ENCODE assay signal across 10 cellular contexts in the genomic region with DNA sequence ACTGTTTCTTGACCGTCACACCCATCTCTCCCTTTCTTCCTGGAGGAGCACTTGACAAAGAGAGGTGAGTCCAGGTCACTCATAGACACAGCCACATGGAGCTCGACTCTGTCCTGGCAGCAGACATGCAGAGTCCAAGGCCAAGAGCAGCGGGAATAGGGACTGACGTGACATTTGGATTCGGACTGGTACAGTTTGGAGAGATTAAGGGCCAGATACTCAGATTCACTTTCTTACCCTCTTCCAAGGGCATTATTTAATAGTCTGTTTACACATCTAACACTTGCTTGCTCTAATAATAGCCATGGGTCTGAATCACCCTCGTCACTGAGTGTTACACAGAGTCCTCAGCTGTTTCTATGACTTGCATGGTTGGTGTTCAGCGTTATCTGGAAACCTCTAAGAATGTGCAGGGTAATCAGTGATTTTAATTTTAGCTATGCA. TPM values are rescaled to one million over a fixed set of nuclear protein-coding genes. Genes with fewer than 3 reads are reported as not detected.
DNase-seq lines count a peak whose midpoint lies in the region; ATAC-seq and TF ChIP-seq lines count a peak whose summit lies in the region.
"Had no signal": no experiment of that assay in that cellular context is flagged by ENCODE, and none has a peak within 500 bp of the region (broad histone marks: within the 10 kb centered on the region; RNA-seq: fewer than 3 reads in every experiment).

No MANE protein-coding gene starts in this region.

- H2AK9ac ChIP-seq in IMR-90 (replicated peaks; ENCODE audit: low read depth, low read length, poor library complexity) = no peak overlapping the region

- H4K20me1 ChIP-seq in IMR-90 (ENCODE audit: insufficient read depth, low read length) = no peaks in the 10 kb centered on the region

- ATAC-seq in IMR-90 (ENCODE audit: low read depth) = peak; percentile 92
- ATAC-seq in upper lobe of left lung (ENCODE audit: low FRiP score in 2 of 2) = peak; percentile 78 to 92
- ATAC-seq: left lobe of liver had no signal

- TF ChIP-seq POLR2A in IMR-90 (IDR thresholded peaks at IDR 0.05; ENCODE audit: low read depth, low read length) (no peak), upper lobe of left lung (IDR thresholded peaks at IDR 0.05) (no peak)

- H3K4ac ChIP-seq in IMR-90 (ENCODE audit: low read depth, low read length) = peak overlapping the region; percentile 54

- peak overlapping the region; percentile 67 for H3K27ac Mint-ChIP-seq in chondrocyte (ENCODE audit: unreplicated experiment)
- no peak overlapping the region for H3K27ac Mint-ChIP-seq in activated T-helper 2 cell treated with anti-CD3 and anti-CD28 coated beads, Interferon-gamma antibody, Interleukin-2, Interleukin-4, amounts not matched to agents 10 μg/mL and 5 μg/mL and 100 μg/mL, durations not matched to agents 14 hours and 24 hours and 36 hours

- peak overlapping the region; percentile 59 for H2BK5ac ChIP-seq in IMR-90 (ENCODE audit: low read depth, low read length, poor library complexity, severe bottlenecking)

- H2AFZ ChIP-seq in IMR-90 (replicated peaks; ENCODE audit: low read length, poor library complexity) = peak overlapping the region; percentile 54

- no peak overlapping the region for H3K4me3 ChIP-seq in IMR-90 (ENCODE audit: insufficient read depth, low read depth, low read length)
- no peak overlapping the region for H3K4me3 ChIP-seq in upper lobe of left lung

- 0 out of 2 replicates have a peak overlapping the region, but pooled peaks have one; percentile 16 for H3K18ac ChIP-seq in IMR-90 (ENCODE audit: low read depth, low read length)

- H4K91ac ChIP-seq in IMR-90 (ENCODE audit: insufficient read depth, low read depth, low read length) = no peak overlapping the region; the same call in 1 of the 2 replicates

- TF ChIP-seq CTCF in IMR-90 (conservative IDR thresholded peaks at IDR 0.05; ENCODE audit: low read depth, low read length) (no peak), chondrocyte (IDR thresholded peaks at IDR 0.05) (no peak), upper lobe of left lung (IDR thresholded peaks at IDR 0.05) (no peak), GM10266 (IDR thresholded peaks at IDR 0.05; ENCODE audit: control insufficient read depth, insufficient read depth, low read depth, missing control alignments) (no peak)

- in situ Hi-C loops in IMR-90 (cut with MboI; ENCODE audit: low sequenced_read_pairs) = no loop called here

- H3K79me1 ChIP-seq in IMR-90 (ENCODE audit: low read depth in 1 of 2, low read length in 2 of 2) = no peaks in the 10 kb centered on the region

- BruUV-seq in IMR-90 (replicated peaks; lab: Mats Ljungman, UMichigan) = no TSS peak

- peak overlapping the region; percentile 54; the same call in 1 of the 2 replicates for H3K23ac ChIP-seq in IMR-90 (ENCODE audit: low read depth, low read length)

- no peak overlapping the region for H4K5ac ChIP-seq in IMR-90 (ENCODE audit: low read depth, low read length)

- H3K4me2 ChIP-seq in IMR-90 (ENCODE audit: low read depth, low read length) = peak overlapping the region; percentile 47

- H3K36me3 ChIP-seq in IMR-90 (ENCODE audit: control insufficient read depth, insufficient read depth, low read length) (no peaks in the 10 kb centered on the region), upper lobe of left lung (no peaks in the 10 kb centered on the region)

- peak overlapping the region in 1 of 2 experiments; percentile 53; a peak in 1 of 4 replicates for H4K8ac ChIP-seq in IMR-90 (ENCODE audit: low read depth in 2 of 2, low read length in 2 of 2)

- H3K27me3 Mint-ChIP-seq in chondrocyte (ENCODE audit: low read depth) = peaks cover 8% of the 10 kb centered on the region
- no peaks in the 10 kb centered on the region for H3K27me3 Mint-ChIP-seq in activated T-helper 2 cell treated with anti-CD3 and anti-CD28 coated beads, Interferon-gamma antibody, Interleukin-2, Interleukin-4, amounts not matched to agents 10 μg/mL and 5 μg/mL and 100 μg/mL, durations not matched to agents 14 hours and 24 hours and 36 hours (ENCODE audit: low read depth)

- TF ChIP-seq RAD21 in IMR-90 (IDR thresholded peaks at IDR 0.05; ENCODE audit: low read length) = no peak

- H2AK5ac ChIP-seq in IMR-90 (ENCODE audit: low read depth, low read length) = 0 out of 2 replicates have a peak overlapping the region, but pooled peaks have one; percentile 56

- peak overlapping the region; percentile 48; the same call in 1 of the 2 replicates for H2BK20ac ChIP-seq in IMR-90 (ENCODE audit: low read depth, low read length)

- H3K9me3 Mint-ChIP-seq in chondrocyte (ENCODE audit: low read depth) = no peaks in the 10 kb centered on the region
- no peaks in the 10 kb centered on the region for H3K9me3 Mint-ChIP-seq in activated T-helper 2 cell treated with anti-CD3 and anti-CD28 coated beads, Interferon-gamma antibody, Interleukin-2, Interleukin-4, amounts not matched to agents 10 μg/mL and 5 μg/mL and 100 μg/mL, durations not matched to agents 14 hours and 24 hours and 36 hours

- WGBS in IMR-90 (ENCODE audit: extremely low coverage in 2 of 2, insufficient read length in 1 of 2), 2 experiments = no CpG with 5 or more reads among the region's 7 CpGs
- 66 to 70% methylated on average over 7 of the region's 7 CpGs for WGBS in upper lobe of left lung, 2 donors

- TF ChIP-seq EP300 in upper lobe of left lung (IDR thresholded peaks at IDR 0.05) = peak in 2 of 4 donors; percentile 59 to 62

- no peaks in the 10 kb centered on the region; the same call in 1 of the 2 replicates for H3K27me3 ChIP-seq in IMR-90 (ENCODE audit: control insufficient read depth, insufficient read depth, low read length)
- H3K27me3 ChIP-seq in upper lobe of left lung = no peaks in the 10 kb centered on the region

- POLR2A ChIA-PET in IMR-90 (lab: Charles Lee; ENCODE audit: unreplicated experiment) = no interaction called here

- H3K56ac ChIP-seq in IMR-90 (ENCODE audit: extremely low read depth, insufficient read depth, low read length) = no peak overlapping the region

- H3K9me3 ChIP-seq in IMR-90 (ENCODE audit: control insufficient read depth, insufficient read depth, low read length) (no peaks in the 10 kb centered on the region), upper lobe of left lung (no peaks in the 10 kb centered on the region)

- H3K36me3 Mint-ChIP-seq in chondrocyte (ENCODE audit: low read depth) = no peaks in the 10 kb centered on the region
- no peaks in the 10 kb centered on the region for H3K36me3 Mint-ChIP-seq in activated T-helper 2 cell treated with anti-CD3 and anti-CD28 coated beads, Interferon-gamma antibody, Interleukin-2, Interleukin-4, amounts not matched to agents 10 μg/mL and 5 μg/mL and 100 μg/mL, durations not matched to agents 14 hours and 24 hours and 36 hours (ENCODE audit: low read depth)

- H3K4me1 ChIP-seq in IMR-90 (ENCODE audit: control insufficient read depth, insufficient read depth, low read length) (peaks cover 5% of the 10 kb centered on the region), upper lobe of left lung (peaks cover 0 to 2% (median 0%) of the 10 kb centered on the region in 4 donors)

- H3K27ac ChIP-seq in IMR-90 (ENCODE audit: insufficient read depth, low read length) (no peak overlapping the region), upper lobe of left lung (peak overlapping the region in 3 of 4 donors; percentile 32 to 67 (median 51))

- no peak overlapping the region for H3K4me3 Mint-ChIP-seq in chondrocyte (ENCODE audit: unreplicated experiment)
- H3K4me3 Mint-ChIP-seq in activated T-helper 2 cell treated with anti-CD3 and anti-CD28 coated beads, Interferon-gamma antibody, Interleukin-2, Interleukin-4, amounts not matched to agents 10 μg/mL and 5 μg/mL and 100 μg/mL, durations not matched to agents 14 hours and 24 hours and 36 hours (ENCODE audit: low read depth) = no peak overlapping the region

- intact Hi-C loops in IMR-90 (cut with micrococcal nuclease) = loop anchor here (1.0 kb wide), 1 partner anchor 39 kb away; no protein-coding TSS in a partner anchor
- intact Hi-C loops in activated T-helper 2 cell treated with anti-CD3 and anti-CD28 coated beads, Interferon-gamma antibody, Interleukin-2, Interleukin-4, amounts not matched to agents 10 μg/mL and 5 μg/mL and 100 μg/mL, durations not matched to agents 14 hours and 24 hours and 36 hours (cut with micrococcal nuclease) = loop anchor here (10.0 kb wide), 1 partner anchor 45 kb away; no protein-coding TSS in a partner anchor

- 0 out of 2 replicates have a peak overlapping the region, but pooled peaks have one; percentile 55 for H3K14ac ChIP-seq in IMR-90 (replicated peaks; ENCODE audit: low read depth, low read length)

- DNase-seq in IMR-90 = peak; percentile 97
- no peak for DNase-seq in chondrocyte (ENCODE audit: low spot score)
- DNase-seq in kidney glomerular epithelial cell (lab: John Stamatoyannopoulos, UW) = peak; percentile 36
- DNase-seq in upper lobe of left lung = peak in 1 of 2 donors; percentile 39
- DNase-seq in islet precursor cell = no peak
- DNase-seq in activated T-helper 2 cell treated with anti-CD3 and anti-CD28 coated beads, Interferon-gamma antibody, Interleukin-2, Interleukin-4, amounts not matched to agents 10 μg/mL and 5 μg/mL and 100 μg/mL, durations not matched to agents 14 hours and 24 hours and 36 hours (ENCODE audit: low spot score) = no peak
- no peak for DNase-seq in stimulated activated CD8-positive, alpha-beta memory T cell treated with anti-CD3 and anti-CD28 coated beads, Interleukin-4, amount 100 ng/mL, for 48 hours
- DNase-seq in GM10266 (ENCODE audit: extremely low spot score) = no peak
- DNase-seq: OCI-M1 had no signal

- H3K9me1 ChIP-seq in IMR-90 (ENCODE audit: insufficient read depth, low read length) = no peaks in the 10 kb centered on the region

- CTCF ChIA-PET in IMR-90 (lab: Yijun Ruan, JAX) = no interaction called here

- dilution Hi-C loops in IMR-90 (cut with HindIII; ENCODE audit: low sequenced_read_pairs, unreplicated experiment) = no loop called here

- 0 out of 3 replicates have a peak overlapping the region, but pooled peaks have one; percentile 22 for H2BK15ac ChIP-seq in IMR-90 (ENCODE audit: low read depth, low read length)

- H2BK120ac ChIP-seq in IMR-90 (ENCODE audit: low read depth, low read length) = peak overlapping the region; percentile 75; the same call in 1 of the 2 replicates

- H3K4me1 Mint-ChIP-seq in chondrocyte (ENCODE audit: low read depth) = no peaks in the 10 kb centered on the region
- no peaks in the 10 kb centered on the region for H3K4me1 Mint-ChIP-seq in activated T-helper 2 cell treated with anti-CD3 and anti-CD28 coated beads, Interferon-gamma antibody, Interleukin-2, Interleukin-4, amounts not matched to agents 10 μg/mL and 5 μg/mL and 100 μg/mL, durations not matched to agents 14 hours and 24 hours and 36 hours (ENCODE audit: low read depth)

- no peak overlapping the region for H3K9ac ChIP-seq in IMR-90 (ENCODE audit: low read depth, low read length)

RNA-seq across cellular contexts. Expression of a gene that starts 39.2 kb away (rescaled TPM):
- total RNA-seq in IMR-90 (2012; rRNA removed) = 1.3 and 3.3 TPM in 2 replicates
- polyA plus RNA-seq in IMR-90 (2012; rRNA removed) = 1.4 and 2.0 TPM in 2 replicates
- 0.96 and 3.1 TPM in 2 replicates for polyA plus RNA-seq in IMR-90 (2012; cell fraction: cytosol; rRNA removed)
- 3.0 and 5.0 TPM in 2 replicates for polyA plus RNA-seq in IMR-90 (2012; cell fraction: nucleus; rRNA removed; ENCODE audit: low replicate concordance)
- 7.6 to 11.7 TPM (median 11.3 TPM) in 3 replicates for total RNA-seq in chondrocyte
- 10 to 100 TPM; 12.6 to 46.1 (median 35.3) TPM for total RNA-seq in upper lobe of left lung
- total RNA-seq in activated T-helper 2 cell treated with anti-CD3 and anti-CD28 coated beads, Interferon-gamma antibody, Interleukin-2, Interleukin-4, amounts not matched to agents 10 μg/mL and 5 μg/mL and 100 μg/mL, durations not matched to agents 14 hours and 24 hours and 36 hours = 9.7 and 10.2 TPM in 2 replicates

RNA-seq across cellular contexts. Expression of a gene that starts 55.1 kb away (rescaled TPM):
- total RNA-seq in IMR-90 (2012; rRNA removed) (0.18 and 0.28 TPM in 2 replicates), chondrocyte (not detected in 3 replicates), upper lobe of left lung (1 to 10 TPM; 1.7 to 7.3 (median 4.2) TPM)
- 0.14 and 0.15 TPM in 2 replicates for polyA plus RNA-seq in IMR-90 (2012; rRNA removed)
- 0.03 and 0.07 TPM in 2 replicates for polyA plus RNA-seq in IMR-90 (2012; cell fraction: cytosol; rRNA removed)
- 0.20 and 0.47 TPM in 2 replicates for polyA plus RNA-seq in IMR-90 (2012; cell fraction: nucleus; rRNA removed; ENCODE audit: low replicate concordance)
- not detected in 2 replicates for total RNA-seq in activated T-helper 2 cell treated with anti-CD3 and anti-CD28 coated beads, Interferon-gamma antibody, Interleukin-2, Interleukin-4, amounts not matched to agents 10 μg/mL and 5 μg/mL and 100 μg/mL, durations not matched to agents 14 hours and 24 hours and 36 hours
- total RNA-seq: left lobe of liver had no signal

Comparison
In these comparisons a context has a peak if more than half of its experiments do, and no peak if none do; other contexts are left out.
1. DNase-seq: peak in IMR-90 (single experiment) and kidney glomerular epithelial cell (single experiment); none in chondrocyte (single experiment), islet precursor cell (single experiment), activated T-helper 2 cell treated with anti-CD3 and anti-CD28 coated beads, Interferon-gamma antibody, Interleukin-2, Interleukin-4, amounts not matched to agents 10 μg/mL and 5 μg/mL and 100 μg/mL, durations not matched to agents 14 hours and 24 hours and 36 hours (single experiment), stimulated activated CD8-positive, alpha-beta memory T cell treated with anti-CD3 and anti-CD28 coated beads, Interleukin-4, amount 100 ng/mL, for 48 hours (single experiment) and GM10266 (single experiment).